1 cellular context compared by ENCODE assay signal in genomic region chr2:63590621-63591408, GRCh38.
TF ChIP-seq lines count a peak whose summit lies in the region.

No MANE protein-coding gene starts in this region.

TF ChIP-seq in HepG2, 621 proteins besides CTCF, POLR2A, EP300 and RAD21 (continued from another document and continues in another):
- no peak for TF ChIP-seq ELK4 (CRISPR knock-in tag; IDR thresholded peaks at IDR 0.05; ENCODE audit: borderline replicate concordance)
- TF ChIP-seq ZFYVE20 (CRISPR knock-in tag; IDR thresholded peaks at IDR 0.05; ENCODE audit: borderline replicate concordance, low read depth) = no peak
- no peak for TF ChIP-seq WIZ (CRISPR knock-in tag; IDR thresholded peaks at IDR 0.05)
- no peak for TF ChIP-seq XRCC5 (optimal IDR thresholded peaks at IDR 0.05; ENCODE audit: low read length)
- TF ChIP-seq IRF2 (CRISPR knock-in tag; IDR thresholded peaks at IDR 0.05) = peak; percentile 51; the same call in 1 of the 2 replicates
- TF ChIP-seq MLX (CRISPR knock-in tag; IDR thresholded peaks at IDR 0.05) = no peak
- no peak for TF ChIP-seq FOXK2 (IDR thresholded peaks at IDR 0.05)
- no peak for TF ChIP-seq DMTF1 (CRISPR knock-in tag; IDR thresholded peaks at IDR 0.05)
- TF ChIP-seq ZSCAN9 (CRISPR knock-in tag; IDR thresholded peaks at IDR 0.05; ENCODE audit: borderline replicate concordance) = peak; percentile 26; the same call in 1 of the 2 replicates
- TF ChIP-seq ZNF75D (CRISPR knock-in tag; IDR thresholded peaks at IDR 0.05; ENCODE audit: borderline replicate concordance) = no peak
- no peak for TF ChIP-seq ZNF605 (CRISPR knock-in tag; IDR thresholded peaks at IDR 0.05)
- no peak for TF ChIP-seq ATF2 (CRISPR knock-in tag; IDR thresholded peaks at IDR 0.05)
- TF ChIP-seq HMG20A (CRISPR knock-in tag; IDR thresholded peaks at IDR 0.05; ENCODE audit: borderline replicate concordance) = 0 out of 2 replicates have a peak, but pooled peaks have one; percentile 11
- peak; percentile 47; the same call in 1 of the 2 replicates for TF ChIP-seq ZNF331 (CRISPR knock-in tag; IDR thresholded peaks at IDR 0.05)
- TF ChIP-seq CSRNP1 (CRISPR knock-in tag; IDR thresholded peaks at IDR 0.05) = no peak
- no peak for TF ChIP-seq ZXDC (CRISPR knock-in tag; IDR thresholded peaks at IDR 0.05)
- no peak for TF ChIP-seq SP2 (CRISPR knock-in tag; IDR thresholded peaks at IDR 0.05)
- no peak for TF ChIP-seq PAX8 (CRISPR knock-in tag; IDR thresholded peaks at IDR 0.05; ENCODE audit: borderline replicate concordance)
- TF ChIP-seq FOSL1 (CRISPR knock-in tag; IDR thresholded peaks at IDR 0.05; ENCODE audit: borderline replicate concordance) = no peak
- no peak for TF ChIP-seq ATAD3A (CRISPR knock-in tag; IDR thresholded peaks at IDR 0.05)
- TF ChIP-seq DNMT1 (CRISPR knock-in tag; IDR thresholded peaks at IDR 0.05) = no peak
- no peak for TF ChIP-seq HOXA3 (CRISPR knock-in tag; IDR thresholded peaks at IDR 0.05)
- no peak for TF ChIP-seq ZNF740 (CRISPR knock-in tag; IDR thresholded peaks at IDR 0.05)
- no peak for TF ChIP-seq HNRNPLL (IDR thresholded peaks at IDR 0.05; ENCODE audit: low read depth, low read length, poor library complexity, severe bottlenecking)
- TF ChIP-seq NFYB (CRISPR knock-in tag; IDR thresholded peaks at IDR 0.05) = no peak
- no peak for TF ChIP-seq ZNF333 (CRISPR knock-in tag; IDR thresholded peaks at IDR 0.05; ENCODE audit: borderline replicate concordance)
- TF ChIP-seq ZNF781 (CRISPR knock-in tag; IDR thresholded peaks at IDR 0.05; ENCODE audit: borderline replicate concordance, not compliant biosample characterization) = no peak
- no peak for TF ChIP-seq KAT7 (CRISPR knock-in tag; IDR thresholded peaks at IDR 0.05; ENCODE audit: borderline replicate concordance)
- TF ChIP-seq SOX6 (IDR thresholded peaks at IDR 0.05) = no peak
- TF ChIP-seq SOX6 (CRISPR knock-in tag; IDR thresholded peaks at IDR 0.05) = no peak; the same call in 1 of the 2 replicates
- TF ChIP-seq ZNF18 (CRISPR knock-in tag; IDR thresholded peaks at IDR 0.05; ENCODE audit: insufficient replicate concordance) = no peak
- no peak for TF ChIP-seq ATF1 (CRISPR knock-in tag; IDR thresholded peaks at IDR 0.05)
- no peak for TF ChIP-seq ETS1 (CRISPR knock-in tag; IDR thresholded peaks at IDR 0.05)
- TF ChIP-seq ZNF782 (CRISPR knock-in tag; IDR thresholded peaks at IDR 0.05; ENCODE audit: borderline replicate concordance) = no peak
- peak; percentile 72 for TF ChIP-seq CEBPG (CRISPR knock-in tag; IDR thresholded peaks at IDR 0.05)
- TF ChIP-seq ZNF574 (CRISPR knock-in tag; IDR thresholded peaks at IDR 0.05) = no peak
- no peak for TF ChIP-seq ZBTB44 (CRISPR knock-in tag; IDR thresholded peaks at IDR 0.05)
- no peak for TF ChIP-seq ZNF567 (CRISPR knock-in tag; IDR thresholded peaks at IDR 0.05; ENCODE audit: borderline replicate concordance)
- TF ChIP-seq CREBL2 (CRISPR knock-in tag; IDR thresholded peaks at IDR 0.05; ENCODE audit: borderline replicate concordance) = no peak
- no peak for TF ChIP-seq ZNF33A (CRISPR knock-in tag; IDR thresholded peaks at IDR 0.05; ENCODE audit: borderline replicate concordance)
- no peak for TF ChIP-seq NFRKB (IDR thresholded peaks at IDR 0.05)
- no peak for TF ChIP-seq ZNF513 (CRISPR knock-in tag; conservative IDR thresholded peaks at IDR 0.05)
- no peak for TF ChIP-seq ZNF326 (CRISPR knock-in tag; IDR thresholded peaks at IDR 0.05; ENCODE audit: borderline replicate concordance)
- no peak for TF ChIP-seq RELA (CRISPR knock-in tag; IDR thresholded peaks at IDR 0.05)
